Comparison of ENCODE assay signal across 20 cellular contexts in genomic region chr2:196307775-196308174, GRCh38.
"Had no signal": no experiment of that assay in that cellular context is flagged by ENCODE, and none has a peak within 500 bp of the region (broad histone marks: within the 10 kb centered on the region; RNA-seq: fewer than 3 reads in every experiment).

No MANE protein-coding gene starts in this region.

- H3K27me3 Mint-ChIP-seq: progenitor cell of endocrine pancreas had no signal

- H3K79me2 ChIP-seq: hepatocyte had no signal

- H3K9me3 Mint-ChIP-seq: dendritic cell treated with granulocyte-macrophage colony-stimulating factor and Interleukin-4, amounts not matched to agents 40 ng/mL and 50 ng/mL, for 4 days; effector memory CD8-positive, alpha-beta T cell; naive thymus-derived CD8-positive, alpha-beta T cell; neural crest cell had no signal

- H3K4me1 ChIP-seq: pancreas had no signal

- H3K9me3 ChIP-seq: esophagus muscularis mucosa, mucosa of descending colon, pancreas had no signal

- DNase-seq: effector memory CD8-positive, alpha-beta T cell; foreskin melanocyte; head of caudate nucleus; left colon; mesendoderm; mucosa of descending colon; naive thymus-derived CD8-positive, alpha-beta T cell; occipital lobe; pancreas; right cardiac atrium; small intestine; stimulated activated CD4-positive, alpha-beta T cell treated with anti-CD3 and anti-CD28 coated beads, Interleukin-2, amount 100 ng/mL, for 48 hours; stimulated activated naive CD4-positive, alpha-beta T cell treated with Interleukin-2 at 50 U/mL for 16 hours; trophoblast cell had no signal

- H3K36me3 ChIP-seq: pancreas had no signal

- H3K4me2 ChIP-seq: hepatocyte had no signal

- H3K4me3 ChIP-seq: esophagus muscularis mucosa, hepatocyte, mucosa of descending colon, pancreas had no signal

- H3K4me3 Mint-ChIP-seq: dendritic cell treated with granulocyte-macrophage colony-stimulating factor and Interleukin-4, amounts not matched to agents 40 ng/mL and 50 ng/mL, for 4 days; effector memory CD8-positive, alpha-beta T cell; naive thymus-derived CD8-positive, alpha-beta T cell; neural crest cell had no signal

- H3K36me3 Mint-ChIP-seq: naive thymus-derived CD8-positive, alpha-beta T cell had no signal

- H3K27ac Mint-ChIP-seq: dendritic cell treated with granulocyte-macrophage colony-stimulating factor and Interleukin-4, amounts not matched to agents 40 ng/mL and 50 ng/mL, for 4 days; effector memory CD8-positive, alpha-beta T cell; naive thymus-derived CD8-positive, alpha-beta T cell; progenitor cell of endocrine pancreas had no signal

- H3K27me3 ChIP-seq: esophagus muscularis mucosa, hepatocyte, pancreas had no signal

- H2AFZ ChIP-seq: hepatocyte had no signal

- H3K27ac ChIP-seq: epithelial cell of prostate, esophagus muscularis mucosa, hepatocyte, pancreas had no signal

- ATAC-seq: effector memory CD8-positive, alpha-beta T cell; left colon; mucosa of descending colon; naive thymus-derived CD8-positive, alpha-beta T cell; pancreas; right cardiac atrium had no signal
